Comparison of ENCODE assay signal across 8 cellular contexts in genomic region chr9:125700791-125701190, GRCh38. TPM values are rescaled to one million over a fixed set of nuclear protein-coding genes. Genes with fewer than 3 reads are reported as not detected.
DNase-seq lines count a peak whose midpoint lies in the region; ATAC-seq, FAIRE-seq and TF ChIP-seq lines count a peak whose summit lies in the region.

No MANE protein-coding gene starts in this region.

- H3K27me3 ChIP-seq in GM12878 (replicated peaks in 1 of 2; ENCODE audit: control insufficient read depth in 2 of 2, insufficient read depth in 2 of 2, low read length in 1 of 2) = no peaks in the 10 kb centered on the region
- H3K27me3 ChIP-seq in right lobe of liver = no peaks in the 10 kb centered on the region

- H2AFZ ChIP-seq in GM12878 (ENCODE audit: control insufficient read depth, low read depth, low read length) = no peak overlapping the region

- SMC1A ChIA-PET in GM12878 (lab: Charles Lee; ENCODE audit: uncharacterized antibody, unreplicated experiment) = interaction anchor here (0.9 to 11.7 kb wide), 9 partner anchors 18 to 142 kb away, joined by 3 to 185 read pairs (median 4); no protein-coding TSS in a partner anchor

- TF ChIP-seq CTCF in GM12878 (IDR thresholded peaks at IDR 0.05 in 2 of 3, conservative IDR thresholded peaks at IDR 0.05 in 1 of 3; ENCODE audit: control insufficient read depth in 2 of 3, extremely low read depth in 1 of 3, insufficient read depth in 1 of 3, low read depth in 3 of 3, low read length in 3 of 3) (no peak), coronary artery (IDR thresholded peaks at IDR 0.05) (no peak), right lobe of liver (IDR thresholded peaks at IDR 0.05) (no peak), kidney (IDR thresholded peaks at IDR 0.05; ENCODE audit: borderline replicate concordance, extremely low read depth, insufficient read depth) (no peak)

- ATAC-seq in GM19372 (IDR thresholded peaks at IDR 0.05; ENCODE audit: low read depth, unreplicated experiment) (peak; percentile 79), HG03378 (IDR thresholded peaks at IDR 0.05; ENCODE audit: unreplicated experiment) (peak; percentile 83), GM12878 (peak; percentile 89), right lobe of liver (no peak)

- H3K9me3 ChIP-seq in GM12878 (replicated peaks; ENCODE audit: control insufficient read depth, insufficient read depth, low read length) (no peaks in the 10 kb centered on the region), right lobe of liver (no peaks in the 10 kb centered on the region), kidney (ENCODE audit: control insufficient read depth in 1 of 2, low read length in 2 of 2) (no peaks in the 10 kb centered on the region)

- FAIRE-seq in GM12878 (lab: Jason Lieb, UNC) (peak; percentile 74), kidney (lab: Jason Lieb, UNC) (no peak)

- POLR2A ChIA-PET in GM12878 (lab: Charles Lee) = interaction anchor here (1.1 to 7.8 kb wide), 3 partner anchors 52 to 68 kb away, joined by 5 to 105 read pairs (median 7); no protein-coding TSS in a partner anchor

- peak overlapping the region; percentile 73 for H3K4me2 ChIP-seq in GM12878 (ENCODE audit: control insufficient read depth, insufficient read depth)

- no peak for TF ChIP-seq POLR2A in GM12878 (IDR thresholded peaks at IDR 0.05; ENCODE audit: low read depth, low read length)
- no peak for TF ChIP-seq POLR2A in right lobe of liver (IDR thresholded peaks at IDR 0.05)

- H3K27ac ChIP-seq in GM12878 (ENCODE audit: control insufficient read depth, insufficient read depth) = peak overlapping the region; percentile 68
- no peak overlapping the region for H3K27ac ChIP-seq in coronary artery
- H3K27ac ChIP-seq in right lobe of liver = no peak overlapping the region
- H3K27ac ChIP-seq in kidney (ENCODE audit: low read depth in 2 of 2, low read length in 2 of 2) = no peak overlapping the region

- in situ Hi-C loops in GM12878 (cut with MboI) = no loop called here

- no peaks in the 10 kb centered on the region for H3K36me3 ChIP-seq in GM12878 (ENCODE audit: control insufficient read depth in 2 of 2, insufficient read depth in 2 of 2, low read length in 1 of 2)
- no peaks in the 10 kb centered on the region for H3K36me3 ChIP-seq in right lobe of liver
- H3K36me3 ChIP-seq in kidney (ENCODE audit: control insufficient read depth in 1 of 2, insufficient read depth in 2 of 2, low read length in 2 of 2) = no peaks in the 10 kb centered on the region

- DNase-seq in DMS79 (lab: John Stamatoyannopoulos, UW) = peak; percentile 45
- peak; percentile 84 for DNase-seq in GM12878 (ENCODE audit: low read depth, low spot score)
- DNase-seq in coronary artery (ENCODE audit: low spot score) = no peak
- no peak for DNase-seq in right lobe of liver
- DNase-seq in superior temporal gyrus (ENCODE audit: extremely low spot score) = no peak
- no peak for DNase-seq in kidney

- intact Hi-C loops in GM12878 (cut with micrococcal nuclease; ENCODE audit: unreplicated experiment) = loop anchor here (1.0 to 5.0 kb wide), 3 partner anchors 50 to 138 kb away; no protein-coding TSS in a partner anchor
- intact Hi-C loops in right lobe of liver (cut with DNase I) = no loop called here
- intact Hi-C loops in kidney (cut with DNase I) = no loop called here

- BruUV-seq in GM12878 (replicated peaks; lab: Mats Ljungman, UMichigan) = no TSS peak

- peak overlapping the region; percentile 46 for H3K9ac ChIP-seq in GM12878 (ENCODE audit: control insufficient read depth, insufficient read depth, low read length)
- H3K9ac ChIP-seq in kidney (ENCODE audit: low read length in 2 of 2) = no peak overlapping the region

- H4K20me1 ChIP-seq in GM12878 (ENCODE audit: control insufficient read depth, insufficient read depth) = no peaks in the 10 kb centered on the region

- H3K79me2 ChIP-seq in GM12878 (ENCODE audit: control insufficient read depth, insufficient read depth, low read length) = peaks cover 94% of the 10 kb centered on the region

- H3K4me1 ChIP-seq in GM12878 (ENCODE audit: control insufficient read depth, insufficient read depth, low read length) (peaks cover 22% of the 10 kb centered on the region), right lobe of liver (peaks cover 0 to 5% (median 2%) of the 10 kb centered on the region in 4 donors), kidney (ENCODE audit: control insufficient read depth in 1 of 2, insufficient read depth in 1 of 2, low read depth in 1 of 2, low read length in 2 of 2) (peaks cover 0 to 3% of the 10 kb centered on the region in 2 donors)

- 0% methylated on average over 2 of the region's 2 CpGs for WGBS in GM12878 (ENCODE audit: insufficient coverage, insufficient replicate concordance, low lambda C conversion rate, missing lambda C conversion rate)
- WGBS in right lobe of liver (ENCODE audit: insufficient coverage, low coverage, low lambda C conversion rate, missing lambda C conversion rate) = 95% methylated on average over 2 of the region's 2 CpGs

- H3K4me3 ChIP-seq in GM12878 (peak overlapping the region; percentile 46; the same call in 1 of the 2 replicates), coronary artery (no peak overlapping the region), right lobe of liver (no peak overlapping the region), kidney (ENCODE audit: low read length in 2 of 2) (no peak overlapping the region)

- TF ChIP-seq EP300 in GM12878 (IDR thresholded peaks at IDR 0.05; ENCODE audit: borderline replicate concordance in 1 of 2, control insufficient read depth in 1 of 2, low read depth in 2 of 2, low read length in 2 of 2) = peak; percentile 81 to 82; a peak in 2 of 4 replicates

- CTCF ChIA-PET in GM12878 (lab: Yijun Ruan, JAX) = interaction anchor here (0.8 to 2.3 kb wide), 5 partner anchors 50 to 142 kb away, joined by 3 to 9 read pairs (median 5); no protein-coding TSS in a partner anchor

- RAD21 ChIA-PET in GM12878 (lab: Charles Lee; ENCODE audit: unreplicated experiment) = interaction anchor here (0.6 to 10.4 kb wide), 13 partner anchors 20 to 171 kb away, joined by 3 to 151 read pairs (median 3); no protein-coding TSS in a partner anchor

- TF ChIP-seq RAD21 in GM12878 (IDR thresholded peaks at IDR 0.05; ENCODE audit: insufficient read depth, low read depth, low read length) = no peak; the same call in 1 of the 2 replicates

TF ChIP-seq in GM12878, 131 proteins besides CTCF, POLR2A, EP300 and RAD21 (continues in another document):
- TF ChIP-seq POU2F2 (IDR thresholded peaks at IDR 0.05; ENCODE audit: borderline replicate concordance, low read depth, low read length) = peak; percentile 80; the same call in 1 of the 3 replicates
- peak; percentile 27; the same call in 1 of the 2 replicates for TF ChIP-seq RAD51 (IDR thresholded peaks at IDR 0.05)
- peak; percentile 49 for TF ChIP-seq GATAD2B (conservative IDR thresholded peaks at IDR 0.05; ENCODE audit: low read depth)
- peak; percentile 88; the same call in 1 of the 2 replicates for TF ChIP-seq PAX5 (IDR thresholded peaks at IDR 0.05; ENCODE audit: borderline replicate concordance, low read depth, low read length)
- TF ChIP-seq SPI1 (IDR thresholded peaks at IDR 0.05; ENCODE audit: borderline replicate concordance, insufficient read depth, low read depth, low read length) = peak; percentile 44; the same call in 1 of the 2 replicates
- peak; percentile 79 for TF ChIP-seq TCF7 (IDR thresholded peaks at IDR 0.05; ENCODE audit: borderline replicate concordance)
- TF ChIP-seq NBN (IDR thresholded peaks at IDR 0.05) = peak; percentile 75
- peak; percentile 85 for TF ChIP-seq JUND (IDR thresholded peaks at IDR 0.05; ENCODE audit: low read depth, low read length)

RNA-seq across cellular contexts. Expression of gene MAPKAP1, which starts 6.2 kb away (rescaled TPM):
- total RNA-seq in GM12878 (2013; cell fraction: nucleolus; rRNA removed) = 256 and 276 TPM in 2 replicates
- total RNA-seq in GM12878 (2014; rRNA removed) (106 and 126 TPM in 2 replicates), GM12878 (2014; rRNA removed; fragmentation: Illumina TruSeq; extraction: Trizol) (78.0 and 83.0 TPM in 2 replicates), GM12878 (2021) (98.0 and 107 TPM in 2 replicates), right lobe of liver (10 to 100 TPM; 29.6 to 53.2 (median 48.3) TPM), kidney (70.5 TPM)
- 45.0 TPM for polyA plus RNA-seq in GM12878 (2011; ENCODE audit: low read depth)
- polyA plus RNA-seq in GM12878 (2011; rRNA removed) (159 and 188 TPM in 2 replicates), GM12878 (2014; fragmentation: Illumina TruSeq; extraction: Trizol) (111 and 113 TPM in 2 replicates), GM12878 (2014; fragmentation: Nextera tagmentation; extraction: Ambion mirVana) (10 to 100 TPM in 1 of 2 experiments, 1 to 10 TPM in 1; 5.1 to 11.7 TPM), GM12878 (2014; rRNA removed) (94.5 and 109 TPM in 2 replicates), GM12878 (2016; fragmentation: Nextera tagmentation; extraction: Ambion mirVana) (100 to 1,000 TPM; 102 to 111 TPM), kidney (ENCODE audit: insufficient read depth, low read depth, low replicate concordance) (99.4 TPM)
- polyA plus RNA-seq in GM12878 (2011; cell fraction: cytosol; rRNA removed) = 130 and 173 TPM in 2 replicates
- 145 and 148 TPM in 2 replicates for polyA plus RNA-seq in GM12878 (2011; cell fraction: nucleus; rRNA removed)
- 56.7 and 64.6 TPM in 2 replicates for polyA plus RNA-seq in GM12878 (2012)
- 175 and 230 TPM in 2 replicates for polyA minus RNA-seq in GM12878 (2011; rRNA and poly(A)+ RNA removed)
- polyA minus RNA-seq in GM12878 (2011; cell fraction: cytosol; rRNA and poly(A)+ RNA removed) = 27.7 and 30.5 TPM in 2 replicates
- 143 and 252 TPM in 2 replicates for polyA minus RNA-seq in GM12878 (2011; cell fraction: nucleus; rRNA and poly(A)+ RNA removed)

RNA-seq across cellular contexts. Expression of gene PBX3, which starts 46.4 kb away (rescaled TPM):
- 530 and 531 TPM in 2 replicates for total RNA-seq in GM12878 (2013; cell fraction: nucleolus; rRNA removed)
- total RNA-seq in GM12878 (2014; rRNA removed) (22.9 and 24.5 TPM in 2 replicates), GM12878 (2014; rRNA removed; fragmentation: Illumina TruSeq; extraction: Trizol) (21.3 and 23.3 TPM in 2 replicates), GM12878 (2021) (33.4 and 34.6 TPM in 2 replicates), right lobe of liver (10 to 100 TPM; 13.0 to 20.2 (median 15.0) TPM), kidney (23.6 TPM)
- 20.7 TPM for polyA plus RNA-seq in GM12878 (2011; ENCODE audit: low read depth)
- polyA plus RNA-seq in GM12878 (2011; rRNA removed) (146 and 184 TPM in 2 replicates), GM12878 (2014; fragmentation: Illumina TruSeq; extraction: Trizol) (21.5 and 26.9 TPM in 2 replicates), GM12878 (2014; fragmentation: Nextera tagmentation; extraction: Ambion mirVana) (1 to 10 TPM; 6.7 to 9.1 TPM), GM12878 (2014; rRNA removed) (27.6 and 38.2 TPM in 2 replicates), GM12878 (2016; fragmentation: Nextera tagmentation; extraction: Ambion mirVana) (10 to 100 TPM in 1 of 2 experiments, 1 to 10 TPM in 1; 9.5 to 13.3 TPM), kidney (ENCODE audit: insufficient read depth, low read depth, low replicate concordance) (10.2 TPM)
- 71.8 and 77.9 TPM in 2 replicates for polyA plus RNA-seq in GM12878 (2011; cell fraction: cytosol; rRNA removed)
- polyA plus RNA-seq in GM12878 (2011; cell fraction: nucleus; rRNA removed) = 159 and 168 TPM in 2 replicates
- polyA plus RNA-seq in GM12878 (2012) = 26.8 and 29.0 TPM in 2 replicates
- 168 and 196 TPM in 2 replicates for polyA minus RNA-seq in GM12878 (2011; rRNA and poly(A)+ RNA removed)
- 48.8 and 54.7 TPM in 2 replicates for polyA minus RNA-seq in GM12878 (2011; cell fraction: cytosol; rRNA and poly(A)+ RNA removed)
- 771 and 1,558 TPM in 2 replicates for polyA minus RNA-seq in GM12878 (2011; cell fraction: nucleus; rRNA and poly(A)+ RNA removed)

Comparison
In these comparisons a context has a peak if more than half of its experiments do, and no peak if none do; other contexts are left out.
1. DNase-seq: peak in DMS79 (single experiment) and GM12878 (single experiment); none in coronary artery (single experiment), right lobe of liver (0 of 3), superior temporal gyrus (single experiment) and kidney (single experiment).
2. ATAC-seq: peak in GM19372 (single experiment), HG03378 (single experiment) and GM12878 (single experiment); none in right lobe of liver (0 of 4).